In the genomic region with DNA sequence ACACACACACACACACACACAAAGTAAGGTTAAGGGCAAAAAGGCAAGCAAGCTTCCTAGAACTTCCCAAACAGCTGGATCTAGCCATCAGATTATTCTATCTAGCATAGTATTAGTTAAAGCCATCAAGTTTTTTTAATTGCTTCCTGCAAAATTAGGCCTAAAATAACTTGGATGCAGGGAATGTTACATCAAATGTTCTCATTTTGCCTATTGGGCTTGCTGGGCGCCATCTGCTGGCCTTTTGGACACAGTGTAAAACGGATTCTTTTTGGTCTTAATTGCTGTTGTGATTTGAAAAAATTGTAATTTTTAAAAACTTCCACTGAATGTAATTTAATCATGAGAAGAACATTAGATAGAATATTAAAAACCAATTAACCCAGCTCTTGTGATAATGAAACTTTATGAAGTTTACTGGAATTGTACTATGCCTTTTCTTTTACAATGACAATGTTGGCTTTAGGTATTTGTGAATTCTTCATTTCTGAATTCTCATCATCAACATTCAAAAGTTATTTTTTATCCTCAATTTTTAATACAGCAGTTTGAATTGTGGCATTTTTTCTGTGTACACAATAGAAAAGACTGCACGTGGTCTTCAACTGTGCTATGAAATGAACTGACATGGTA, we compare ENCODE assay signal across 8 cellular contexts. TPM values are rescaled to one million over a fixed set of nuclear protein-coding genes. Genes with fewer than 3 reads are reported as not detected.
DNase-seq lines count a peak whose midpoint lies in the region; ATAC-seq and FAIRE-seq lines count a peak whose summit lies in the region.

No MANE protein-coding gene starts in this region.

- peaks cover 15% of the 10 kb centered on the region for H3K36me3 ChIP-seq in SK-N-MC (ENCODE audit: insufficient read depth, low read length)

- H3K9ac ChIP-seq in SK-N-MC (ENCODE audit: insufficient read length), result no peak overlapping the region

- no peak overlapping the region for H3K4me3 ChIP-seq in Jurkat, Clone E6-1 (ENCODE audit: low read length)
- H3K4me3 ChIP-seq in SK-N-MC, result no peak overlapping the region

- DNase-seq in DMS53 (lab: John Stamatoyannopoulos, UW) (peak; percentile 79), SK-N-MC (ENCODE audit: low read depth, low spot score) (no peak), T47D (ENCODE audit: low read depth in 1 of 2, low spot score in 1 of 2) (peak; percentile 20 to 72)
- DNase-seq in Jurkat, Clone E6-1 (ENCODE audit: low read depth, low spot score), result peak; percentile 27
- DNase-seq in stimulated activated CD8-positive, alpha-beta memory T cell treated with anti-CD3 and anti-CD28 coated beads, Interleukin-12 subunit alpha, Interleukin-12 subunit beta, amount 100 ng/mL, for 1 hour (ENCODE audit: low read depth), result peak; percentile 27

- no peaks in the 10 kb centered on the region for H3K9me3 ChIP-seq in SK-N-MC (ENCODE audit: low read depth, low read length)

- ATAC-seq in GM19397 (IDR thresholded peaks at IDR 0.05; ENCODE audit: unreplicated experiment), result no peak
- ATAC-seq in GM18868 (IDR thresholded peaks at IDR 0.05; ENCODE audit: unreplicated experiment), result no peak

- FAIRE-seq in islet of Langerhans (lab: Jason Lieb, UNC), result peak; percentile 98

- in situ Hi-C loops in T47D (cut with HindIII; ENCODE audit: low pct_unique_long_range_greater_than_20kb, low sequenced_read_pairs), result no loop called here

- H3K27ac ChIP-seq in SK-N-MC, result peak overlapping the region; percentile 66

RNA-seq across cellular contexts. Expression of gene MKKS, which starts 6.8 kb away (rescaled TPM):
- 15.2 TPM for polyA plus RNA-seq in Jurkat, Clone E6-1 (2012; ENCODE audit: insufficient read depth, insufficient read length)

RNA-seq across cellular contexts. Expression of gene SLX4IP, which starts 7.9 kb away (rescaled TPM):
- 2.6 TPM for polyA plus RNA-seq in Jurkat, Clone E6-1 (2012; ENCODE audit: insufficient read depth, insufficient read length)
